ENCODE assay signal across 9 cellular contexts in the genomic region with DNA sequence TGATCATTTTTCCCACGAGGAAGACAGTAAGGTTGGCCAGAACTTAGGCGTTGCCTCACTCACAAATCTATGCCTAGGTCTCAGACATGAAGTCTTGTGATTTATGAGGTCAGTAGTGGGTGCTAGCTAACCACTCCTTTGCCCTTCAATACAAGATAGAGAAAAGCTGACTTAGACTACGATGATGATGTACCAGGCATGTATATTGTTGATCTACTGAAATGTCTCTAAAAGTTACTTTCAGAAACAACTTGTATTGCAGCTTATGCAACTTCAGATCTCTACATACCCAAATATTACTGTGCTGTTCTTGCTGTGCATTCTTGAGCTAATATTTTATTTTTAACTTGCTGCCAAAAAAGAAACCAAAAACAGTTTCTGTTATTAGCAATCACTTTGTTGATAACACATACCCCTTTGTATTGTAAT. TPM values are rescaled to one million over a fixed set of nuclear protein-coding genes. Genes with fewer than 3 reads are reported as not detected.
A peak's percentile ranks its signal among the peaks of the same experiment; 100 is the strongest.
DNase-seq lines count a peak whose midpoint lies in the region; ATAC-seq and TF ChIP-seq lines count a peak whose summit lies in the region.
"Had no signal": no experiment of that assay in that cellular context is flagged by ENCODE, and none has a peak within 500 bp of the region (broad histone marks: within the 10 kb centered on the region; RNA-seq: fewer than 3 reads in every experiment).

No MANE protein-coding gene starts in this region.

- no peaks in the 10 kb centered on the region for H3K9me3 Mint-ChIP-seq in activated CD8-positive, alpha-beta memory T cell treated with anti-CD3 and anti-CD28 coated beads, Interleukin-2, amount 10 ng/mL, durations not matched to agents 7 days and 5 days (ENCODE audit: low read depth)
- H3K9me3 Mint-ChIP-seq in effector memory CD8-positive, alpha-beta T cell, result no peaks in the 10 kb centered on the region
- no peaks in the 10 kb centered on the region for H3K9me3 Mint-ChIP-seq in activated T-helper 1 cell treated with anti-CD3 and anti-CD28 coated beads, Interleukin-12 subunit alpha, Interleukin-12 subunit beta, Interleukin-2, Interleukin-4 antibody, amounts not matched to agents 30 ng/mL and 10 ng/mL and 1 ng/mL, durations not matched to agents 14 hours and 24 hours and 36 hours

- DNase-seq in activated CD8-positive, alpha-beta memory T cell treated with anti-CD3 and anti-CD28 coated beads, Interleukin-2, amount 10 ng/mL, durations not matched to agents 7 days and 5 days, result no peak
- DNase-seq in activated CD8-positive, alpha-beta memory T cell treated with anti-CD3 and anti-CD28 coated beads, Interleukin-2, amount 50 U/mL, for 4 hours, result no peak
- no peak for DNase-seq in effector memory CD8-positive, alpha-beta T cell
- DNase-seq in tibial artery (no peak), AG08395 (ENCODE audit: low spot score) (no peak)
- DNase-seq in activated T-helper 1 cell treated with anti-CD3 and anti-CD28 coated beads, Interleukin-12 subunit alpha, Interleukin-12 subunit beta, Interleukin-2, Interleukin-4 antibody, amounts not matched to agents 30 ng/mL and 10 ng/mL and 1 ng/mL, durations not matched to agents 14 hours and 24 hours and 36 hours (ENCODE audit: low spot score), result no peak
- DNase-seq in central memory CD4-positive, alpha-beta T cell, result no peak
- DNase-seq: right lobe of liver had no signal

- ATAC-seq in activated CD8-positive, alpha-beta memory T cell treated with anti-CD3 and anti-CD28 coated beads, Interleukin-2, amount 10 ng/mL, durations not matched to agents 7 days and 5 days, result peak; percentile 23
- ATAC-seq in HG03095 (IDR thresholded peaks at IDR 0.05; ENCODE audit: unreplicated experiment), result peak; percentile 64
- ATAC-seq in effector memory CD8-positive, alpha-beta T cell (replicated peaks), result peak; percentile 47

- no peaks in the 10 kb centered on the region for H3K27me3 ChIP-seq in tibial artery
- H3K27me3 ChIP-seq: right lobe of liver had no signal

- peaks cover 17% of the 10 kb centered on the region for H3K36me3 Mint-ChIP-seq in activated CD8-positive, alpha-beta memory T cell treated with anti-CD3 and anti-CD28 coated beads, Interleukin-2, amount 10 ng/mL, durations not matched to agents 7 days and 5 days
- peaks cover 53% of the 10 kb centered on the region for H3K36me3 Mint-ChIP-seq in effector memory CD8-positive, alpha-beta T cell (ENCODE audit: insufficient read depth)
- peaks cover 22% of the 10 kb centered on the region for H3K36me3 Mint-ChIP-seq in activated T-helper 1 cell treated with anti-CD3 and anti-CD28 coated beads, Interleukin-12 subunit alpha, Interleukin-12 subunit beta, Interleukin-2, Interleukin-4 antibody, amounts not matched to agents 30 ng/mL and 10 ng/mL and 1 ng/mL, durations not matched to agents 14 hours and 24 hours and 36 hours (ENCODE audit: low read depth)

- H3K27ac ChIP-seq in tibial artery, result peak overlapping the region; percentile 66 to 72

- no peaks in the 10 kb centered on the region for H3K9me3 ChIP-seq in tibial artery
- H3K9me3 ChIP-seq: right lobe of liver had no signal

- peak overlapping the region in 1 of 2 donors; percentile 6 for H3K4me3 ChIP-seq in tibial artery
- H3K4me3 ChIP-seq: right lobe of liver had no signal

- no peak for TF ChIP-seq CTCF in tibial artery (IDR thresholded peaks at IDR 0.05)

- H3K4me1 Mint-ChIP-seq in activated CD8-positive, alpha-beta memory T cell treated with anti-CD3 and anti-CD28 coated beads, Interleukin-2, amount 10 ng/mL, durations not matched to agents 7 days and 5 days, result peaks cover 10% of the 10 kb centered on the region
- H3K4me1 Mint-ChIP-seq in effector memory CD8-positive, alpha-beta T cell (ENCODE audit: low read depth in 2 of 2), result peaks cover 25 to 59% of the 10 kb centered on the region in 2 donors
- peaks cover 21% of the 10 kb centered on the region for H3K4me1 Mint-ChIP-seq in activated T-helper 1 cell treated with anti-CD3 and anti-CD28 coated beads, Interleukin-12 subunit alpha, Interleukin-12 subunit beta, Interleukin-2, Interleukin-4 antibody, amounts not matched to agents 30 ng/mL and 10 ng/mL and 1 ng/mL, durations not matched to agents 14 hours and 24 hours and 36 hours (ENCODE audit: low read depth)

- CTCF ChIA-PET in activated CD8-positive, alpha-beta memory T cell treated with anti-CD3 and anti-CD28 coated beads, Interleukin-2, amount 10 ng/mL, durations not matched to agents 7 days and 5 days (lab: Charles Lee), result interaction anchor here (1.1 kb wide), 1 partner anchor 42 kb away, joined by 3 read pairs; no protein-coding TSS in a partner anchor

- H3K27ac Mint-ChIP-seq in activated CD8-positive, alpha-beta memory T cell treated with anti-CD3 and anti-CD28 coated beads, Interleukin-2, amount 10 ng/mL, durations not matched to agents 7 days and 5 days, result no peak overlapping the region
- H3K27ac Mint-ChIP-seq in effector memory CD8-positive, alpha-beta T cell, result peak overlapping the region; percentile 35 to 89
- H3K27ac Mint-ChIP-seq in activated T-helper 1 cell treated with anti-CD3 and anti-CD28 coated beads, Interleukin-12 subunit alpha, Interleukin-12 subunit beta, Interleukin-2, Interleukin-4 antibody, amounts not matched to agents 30 ng/mL and 10 ng/mL and 1 ng/mL, durations not matched to agents 14 hours and 24 hours and 36 hours, result no peak overlapping the region

- no peaks in the 10 kb centered on the region for H3K27me3 Mint-ChIP-seq in activated CD8-positive, alpha-beta memory T cell treated with anti-CD3 and anti-CD28 coated beads, Interleukin-2, amount 10 ng/mL, durations not matched to agents 7 days and 5 days
- H3K27me3 Mint-ChIP-seq in effector memory CD8-positive, alpha-beta T cell, result no peaks in the 10 kb centered on the region
- H3K27me3 Mint-ChIP-seq in activated T-helper 1 cell treated with anti-CD3 and anti-CD28 coated beads, Interleukin-12 subunit alpha, Interleukin-12 subunit beta, Interleukin-2, Interleukin-4 antibody, amounts not matched to agents 30 ng/mL and 10 ng/mL and 1 ng/mL, durations not matched to agents 14 hours and 24 hours and 36 hours (ENCODE audit: insufficient read depth), result no peaks in the 10 kb centered on the region

- H3K4me1 ChIP-seq in tibial artery, result peaks cover 0 to 59% (median 28%) of the 10 kb centered on the region in 4 donors

- H3K36me3 ChIP-seq in tibial artery, result peaks cover 0 to 11% (median 8%) of the 10 kb centered on the region in 3 donors
- H3K36me3 ChIP-seq: right lobe of liver had no signal

- H3K4me3 Mint-ChIP-seq in activated CD8-positive, alpha-beta memory T cell treated with anti-CD3 and anti-CD28 coated beads, Interleukin-2, amount 10 ng/mL, durations not matched to agents 7 days and 5 days, result no peak overlapping the region
- no peak overlapping the region for H3K4me3 Mint-ChIP-seq in effector memory CD8-positive, alpha-beta T cell
- H3K4me3 Mint-ChIP-seq in activated T-helper 1 cell treated with anti-CD3 and anti-CD28 coated beads, Interleukin-12 subunit alpha, Interleukin-12 subunit beta, Interleukin-2, Interleukin-4 antibody, amounts not matched to agents 30 ng/mL and 10 ng/mL and 1 ng/mL, durations not matched to agents 14 hours and 24 hours and 36 hours, result no peak overlapping the region

- intact Hi-C loops in tibial artery (cut with DNase I; ENCODE audit: low total_unique reads), result no loop called here
- intact Hi-C loops in activated T-helper 1 cell treated with anti-CD3 and anti-CD28 coated beads, Interleukin-12 subunit alpha, Interleukin-12 subunit beta, Interleukin-2, Interleukin-4 antibody, amounts not matched to agents 30 ng/mL and 10 ng/mL and 1 ng/mL, durations not matched to agents 14 hours and 24 hours and 36 hours (cut with micrococcal nuclease), result no loop called here

RNA-seq across cellular contexts. Expression of a gene that starts 30.6 kb away (rescaled TPM):
- 10 to 100 TPM; 40.2 to 49.0 TPM for total RNA-seq in activated CD8-positive, alpha-beta memory T cell treated with anti-CD3 and anti-CD28 coated beads, Interleukin-2, amount 10 ng/mL, durations not matched to agents 7 days and 5 days
- 50.7 TPM in 2 replicates for total RNA-seq in activated T-helper 1 cell treated with anti-CD3 and anti-CD28 coated beads, Interleukin-12 subunit alpha, Interleukin-12 subunit beta, Interleukin-2, Interleukin-4 antibody, amounts not matched to agents 30 ng/mL and 10 ng/mL and 1 ng/mL, durations not matched to agents 14 hours and 24 hours and 36 hours

Comparison
In these comparisons a context has a peak if more than half of its experiments do, and no peak if none do; other contexts are left out.
1. H3K27ac Mint-ChIP-seq: peak in effector memory CD8-positive, alpha-beta T cell (2 of 2); none in activated CD8-positive, alpha-beta memory T cell treated with anti-CD3 and anti-CD28 coated beads, Interleukin-2, amount 10 ng/mL, durations not matched to agents 7 days and 5 days (single experiment) and activated T-helper 1 cell treated with anti-CD3 and anti-CD28 coated beads, Interleukin-12 subunit alpha, Interleukin-12 subunit beta, Interleukin-2, Interleukin-4 antibody, amounts not matched to agents 30 ng/mL and 10 ng/mL and 1 ng/mL, durations not matched to agents 14 hours and 24 hours and 36 hours (single experiment).
2. Peak in every context shown above with its lines, with median percentiles within 50 percentile points of each other: ATAC-seq.